ENCODE assay signal across 8 cellular contexts in the genomic region with DNA sequence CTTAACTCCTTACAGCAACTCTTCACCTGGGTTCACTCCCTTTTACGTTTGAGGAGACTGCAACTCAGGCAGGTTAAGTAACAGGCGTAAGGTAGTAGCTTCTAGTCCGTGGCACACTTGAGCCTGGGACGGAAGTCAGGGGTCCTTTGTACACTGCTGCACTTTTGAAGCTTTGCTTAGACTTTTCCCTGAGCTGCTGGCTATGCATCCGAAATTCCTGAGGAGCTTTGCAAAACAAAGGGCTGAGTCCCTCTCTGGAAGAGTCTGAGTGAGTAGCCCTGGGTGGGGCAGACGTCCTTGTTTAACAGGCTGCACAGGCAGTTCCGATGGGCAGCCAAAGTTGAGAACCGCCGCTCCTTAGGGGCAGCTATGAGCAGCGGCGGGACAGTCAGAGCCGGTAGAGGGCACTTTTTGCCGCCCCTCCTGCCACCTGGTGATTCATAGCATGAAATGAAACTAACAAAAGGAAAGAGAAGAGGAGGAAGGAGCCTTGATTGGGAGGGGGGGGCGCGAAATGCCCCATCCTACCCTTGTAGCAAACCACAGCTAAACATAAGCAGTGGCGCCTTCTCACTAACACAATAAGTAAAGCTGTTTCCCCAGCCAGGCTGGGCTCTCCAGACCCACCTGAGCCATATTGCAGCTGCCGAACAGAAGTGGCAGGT. TPM values are rescaled to one million over a fixed set of nuclear protein-coding genes. Genes with fewer than 3 reads are reported as not detected.
A peak's percentile ranks its signal among the peaks of the same experiment; 100 is the strongest.
DNase-seq lines count a peak whose midpoint lies in the region; ATAC-seq, FAIRE-seq and TF ChIP-seq lines count a peak whose summit lies in the region.

No MANE protein-coding gene starts in this region.

- peaks cover 4 to 10% of the 10 kb centered on the region in 2 experiments for H3K36me3 ChIP-seq in trophoblast cell (ENCODE audit: control insufficient read depth in 1 of 2, insufficient read depth in 2 of 2, low read length in 2 of 2)

- H3K4me1 Mint-ChIP-seq in type B pancreatic cell (ENCODE audit: unreplicated experiment): peaks cover 39% of the 10 kb centered on the region

- H2BK12ac ChIP-seq in trophoblast cell (ENCODE audit: low read length): no peak overlapping the region

- H2BK120ac ChIP-seq in trophoblast cell (ENCODE audit: insufficient read depth, low read length, poor library complexity): no peak overlapping the region

- peaks cover 7% of the 10 kb centered on the region for H3K27me3 Mint-ChIP-seq in type B pancreatic cell

- peak overlapping the region; percentile 89 for H3K4me2 ChIP-seq in trophoblast cell (ENCODE audit: low read length)

- peak overlapping the region; percentile 38 for H3K4ac ChIP-seq in trophoblast cell (ENCODE audit: low read depth, low read length)

- FAIRE-seq in GM18507 (lab: Jason Lieb, UNC): peak; percentile 86

- H3K36me3 Mint-ChIP-seq in type B pancreatic cell: peaks cover 7% of the 10 kb centered on the region

- H3K14ac ChIP-seq in trophoblast cell (ENCODE audit: low read length): peak overlapping the region; percentile 2

- peak overlapping the region; percentile 89 for H3K4me3 Mint-ChIP-seq in type B pancreatic cell

- H3K18ac ChIP-seq in trophoblast cell (ENCODE audit: low read length): no peak overlapping the region

- peak overlapping the region; percentile 43 for H3K27ac ChIP-seq in trophoblast cell (ENCODE audit: low read depth, low read length)

- WGBS in trophoblast cell (ENCODE audit: extremely low coverage, insufficient coverage, insufficient read length): no CpG with 5 or more reads among the region's 17 CpGs

- peak; percentile 36 for ATAC-seq in HG03060 (IDR thresholded peaks at IDR 0.05; ENCODE audit: low read depth, unreplicated experiment)

- peak overlapping the region; percentile 48 for H3K4me3 ChIP-seq in trophoblast cell (ENCODE audit: low read depth, low read length)

- no peak overlapping the region for H2BK5ac ChIP-seq in trophoblast cell (ENCODE audit: low read depth, low read length, poor library complexity)

- peak overlapping the region; percentile 40 for H4K12ac ChIP-seq in trophoblast cell (ENCODE audit: low read depth, low read length)

- peaks cover 15 to 21% of the 10 kb centered on the region in 2 experiments for H3K4me1 ChIP-seq in trophoblast cell (ENCODE audit: control insufficient read depth in 1 of 2, insufficient read depth in 2 of 2, low read length in 2 of 2)

- peak; percentile 51; the same call in 1 of the 2 replicates for TF ChIP-seq POLR2A in Raji (IDR thresholded peaks at IDR 0.05; ENCODE audit: insufficient read depth, low read depth, low read length)

- peak overlapping the region; percentile 19 for H4K8ac ChIP-seq in trophoblast cell (ENCODE audit: low read depth, low read length)

- H3K79me1 ChIP-seq in trophoblast cell (ENCODE audit: low read length): peaks cover 13% of the 10 kb centered on the region

- H3K79me2 ChIP-seq in trophoblast cell (ENCODE audit: control insufficient read depth, insufficient read depth, low read length, poor library complexity): peaks cover 7% of the 10 kb centered on the region

- no peak overlapping the region for H2AK5ac ChIP-seq in trophoblast cell (ENCODE audit: low read length)

- no peaks in the 10 kb centered on the region for H3K27me3 ChIP-seq in trophoblast cell (ENCODE audit: insufficient read depth, low read length)

- peak; percentile 30 for TF ChIP-seq CTCF in type B pancreatic cell (conservative IDR thresholded peaks at IDR 0.05)

- H3K27ac Mint-ChIP-seq in type B pancreatic cell: peak overlapping the region; percentile 95

- peak overlapping the region; percentile 2 for H2AFZ ChIP-seq in trophoblast cell (ENCODE audit: insufficient read depth, low read length, poor library complexity)

- no peak overlapping the region for H3K23ac ChIP-seq in trophoblast cell (ENCODE audit: low read length)

- H3K9me3 Mint-ChIP-seq in type B pancreatic cell: no peaks in the 10 kb centered on the region

- peak overlapping the region; percentile 64 for H3K9ac ChIP-seq in trophoblast cell (ENCODE audit: low read length)

- peak; percentile 75 for DNase-seq in A172 (ENCODE audit: low spot score)
- peak; percentile 72 for DNase-seq in GM18507 (ENCODE audit: extremely low spot score, insufficient read length, low read depth)
- DNase-seq in activated gamma-delta T cell treated with anti-CD3 and anti-CD28 coated beads, Interleukin-2, amount 50 U/mL, for 16 hours (ENCODE audit: low read depth): peak; percentile 70
- peak; percentile 70 for DNase-seq in glomerular visceral epithelial cell (ENCODE audit: extremely low spot score)
- DNase-seq in trophoblast cell: peak; percentile 86 to 88
- DNase-seq in type B pancreatic cell (ENCODE audit: extremely low spot score, unreplicated experiment): no peak

- H3K9me3 ChIP-seq in trophoblast cell (ENCODE audit: insufficient read depth, low read depth, low read length): no peaks in the 10 kb centered on the region

- H4K91ac ChIP-seq in trophoblast cell (ENCODE audit: low read depth, low read length): peak overlapping the region; percentile 27

RNA-seq across cellular contexts. Expression of a gene that starts 1.4 kb away (rescaled TPM):
- 46.9 and 92.9 TPM in 2 replicates for total RNA-seq in A172 (2014; rRNA removed; shearing (Covaris generic))
- 82.6 and 93.9 TPM in 2 replicates for polyA plus RNA-seq in trophoblast cell (2013)
- 83.0 and 97.5 TPM in 2 replicates for total RNA-seq in type B pancreatic cell (ENCODE audit: low replicate concordance)

RNA-seq across cellular contexts. Expression of a gene that starts 8.9 kb away (rescaled TPM):
- total RNA-seq in A172 (2014; rRNA removed; shearing (Covaris generic)): 132 and 170 TPM in 2 replicates
- polyA plus RNA-seq in trophoblast cell (2013): 77.9 and 87.2 TPM in 2 replicates
- total RNA-seq in type B pancreatic cell (ENCODE audit: low replicate concordance): 162 and 218 TPM in 2 replicates

RNA-seq across cellular contexts. Expression of a gene that starts 9.0 kb away (rescaled TPM):
- total RNA-seq in A172 (2014; rRNA removed; shearing (Covaris generic)): 56.3 and 63.7 TPM in 2 replicates
- polyA plus RNA-seq in trophoblast cell (2013): 53.1 and 54.3 TPM in 2 replicates
- 105 and 120 TPM in 2 replicates for total RNA-seq in type B pancreatic cell (ENCODE audit: low replicate concordance)

RNA-seq across cellular contexts. Expression of a gene that starts 36.6 kb away (rescaled TPM):
- total RNA-seq in A172 (2014; rRNA removed; shearing (Covaris generic)): 6.5 and 9.9 TPM in 2 replicates
- 2.0 and 2.9 TPM in 2 replicates for polyA plus RNA-seq in trophoblast cell (2013)
- total RNA-seq in type B pancreatic cell (ENCODE audit: low replicate concordance): 2.3 and 3.5 TPM in 2 replicates

RNA-seq across cellular contexts. Expression of a gene that starts 48.0 kb away (rescaled TPM):
- 0.05 and 1.1 TPM in 2 replicates for total RNA-seq in A172 (2014; rRNA removed; shearing (Covaris generic))
- polyA plus RNA-seq in trophoblast cell (2013): 0.08 and 0.18 TPM in 2 replicates
- not detected in 2 replicates for total RNA-seq in type B pancreatic cell (ENCODE audit: low replicate concordance)
